Comparison of ENCODE assay signal across 8 cellular contexts in the genomic region with DNA sequence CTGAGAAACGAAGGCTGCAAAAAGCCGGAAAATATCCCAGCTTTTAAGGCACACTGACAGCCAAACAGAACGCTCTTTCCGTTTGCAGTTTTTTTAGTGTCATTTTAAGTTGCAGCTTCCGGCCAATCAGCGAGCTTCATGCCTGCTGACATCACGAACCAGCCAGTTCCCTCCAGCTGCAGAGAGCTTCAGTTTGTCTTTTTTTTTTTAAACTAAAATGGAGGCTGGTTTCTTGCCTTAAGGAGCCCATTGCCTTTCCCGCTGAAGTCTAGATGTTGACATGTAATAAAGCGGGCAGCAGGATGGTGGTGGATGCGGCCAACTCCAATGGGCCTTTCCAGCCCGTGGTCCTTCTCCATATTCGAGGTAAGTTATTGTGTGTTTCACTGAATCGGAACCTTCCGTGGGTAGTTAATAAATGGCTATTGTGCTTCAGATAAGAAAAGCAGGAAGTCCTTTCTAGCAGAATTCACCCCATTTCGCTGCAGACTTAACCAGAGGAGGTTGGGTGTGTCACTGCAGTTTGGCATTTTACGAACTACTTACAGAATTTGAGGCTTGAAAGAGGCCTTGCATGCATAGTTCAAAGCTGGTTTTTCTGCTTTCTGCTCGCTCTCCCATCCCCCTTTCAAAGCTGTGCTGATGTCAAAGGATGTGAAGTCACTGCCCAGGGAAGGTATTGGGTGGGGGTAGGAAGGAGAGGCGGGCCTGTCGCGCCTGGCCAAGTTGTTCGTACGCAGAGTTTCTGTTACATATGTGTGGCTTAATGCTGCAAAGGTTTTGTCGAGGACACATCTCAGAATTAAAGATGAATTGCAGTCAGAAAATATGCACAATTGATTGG. TPM values are rescaled to one million over a fixed set of nuclear protein-coding genes. Genes with fewer than 3 reads are reported as not detected.
DNase-seq lines count a peak whose midpoint lies in the region; ATAC-seq lines count a peak whose summit lies in the region.

No MANE protein-coding gene starts in this region.

- ATAC-seq in CD4-positive, CD25-positive, alpha-beta regulatory T cell (ENCODE audit: low read depth in 2 of 2): peak; percentile 90
- ATAC-seq in GM19397 (IDR thresholded peaks at IDR 0.05; ENCODE audit: unreplicated experiment) (peak; percentile 79), HG03558 (IDR thresholded peaks at IDR 0.05; ENCODE audit: extremely low read depth, unreplicated experiment) (peak; percentile 61), left lobe of liver (peak; percentile 92)

- H3K27me3 ChIP-seq in CD4-positive, CD25-positive, alpha-beta regulatory T cell (ENCODE audit: control insufficient read depth, insufficient read depth, low read length): no peaks in the 10 kb centered on the region

- H3K27ac Mint-ChIP-seq in CD4-positive, CD25-positive, alpha-beta regulatory T cell: peak overlapping the region; percentile 99 to 100 (median 99)

- H3K4me1 ChIP-seq in CD4-positive, CD25-positive, alpha-beta regulatory T cell (ENCODE audit: control insufficient read depth, insufficient read depth, low read length, poor library complexity, severe bottlenecking): peaks cover 54% of the 10 kb centered on the region

- peaks cover 7% of the 10 kb centered on the region for H3K36me3 ChIP-seq in CD4-positive, CD25-positive, alpha-beta regulatory T cell (ENCODE audit: control insufficient read depth, insufficient read depth, low read length)

- peaks cover 0 to 1% (median 0%) of the 10 kb centered on the region in 7 donors for H3K9me3 Mint-ChIP-seq in CD4-positive, CD25-positive, alpha-beta regulatory T cell

- peak overlapping the region; percentile 91 for H3K4me3 ChIP-seq in CD4-positive, CD25-positive, alpha-beta regulatory T cell (ENCODE audit: low read depth, low read length)

- H3K27me3 Mint-ChIP-seq in CD4-positive, CD25-positive, alpha-beta regulatory T cell: peaks cover 8% of the 10 kb centered on the region

- peaks cover 21% of the 10 kb centered on the region for H3K36me3 Mint-ChIP-seq in CD4-positive, CD25-positive, alpha-beta regulatory T cell

- peak; percentile 82 to 97 (median 95) for DNase-seq in CD4-positive, CD25-positive, alpha-beta regulatory T cell
- DNase-seq in NCI-H69 (lab: John Stamatoyannopoulos, UW): peak; percentile 96
- DNase-seq in activated CD4-positive, alpha-beta T cell treated with anti-CD3 and anti-CD28 coated beads, Interleukin-2, amount 50 U/mL, for 1 hour: peak; percentile 81
- peak; percentile 95 for DNase-seq in dermis blood vessel endothelial cell
- peak; percentile 83 for DNase-seq in left lobe of liver (ENCODE audit: low spot score)
- peak; percentile 61 to 64 for DNase-seq in stimulated activated CD4-positive, alpha-beta T cell treated with anti-CD3 and anti-CD28 coated beads, Interleukin-2, amount 100 ng/mL, for 48 hours

- H3K9me3 ChIP-seq in CD4-positive, CD25-positive, alpha-beta regulatory T cell (ENCODE audit: control insufficient read depth in 2 of 2, low read length in 2 of 2): no peaks in the 10 kb centered on the region

- H3K4me3 Mint-ChIP-seq in CD4-positive, CD25-positive, alpha-beta regulatory T cell: peak overlapping the region; percentile 95 to 97 (median 96)

- peaks cover 18 to 56% (median 41%) of the 10 kb centered on the region in 4 donors for H3K4me1 Mint-ChIP-seq in CD4-positive, CD25-positive, alpha-beta regulatory T cell

- peak overlapping the region; percentile 100 for H3K27ac ChIP-seq in CD4-positive, CD25-positive, alpha-beta regulatory T cell (ENCODE audit: insufficient read depth, low read length, poor library complexity, severe bottlenecking)

RNA-seq across cellular contexts. Expression of gene PPP2R5C, which starts 48.4 kb away (rescaled TPM):
- 650 TPM for total RNA-seq in CD4-positive, CD25-positive, alpha-beta regulatory T cell
- polyA plus RNA-seq in CD4-positive, CD25-positive, alpha-beta regulatory T cell: 100 to 1,000 TPM; 244 to 294 (median 270) TPM
- 80.8 and 88.9 TPM in 2 replicates for total RNA-seq in dermis blood vessel endothelial cell
- total RNA-seq in left lobe of liver: 60.8 TPM

Comparison
In these comparisons a context has a peak if more than half of its experiments do, and no peak if none do; other contexts are left out.
1. Peak in every context shown above with its lines: DNase-seq, ATAC-seq, H3K4me3 ChIP-seq and H3K27ac ChIP-seq.